35 cellular contexts compared by ENCODE assay signal in genomic region chr7:121169469-121169868, GRCh38.
"Had no signal": no experiment of that assay in that cellular context is flagged by ENCODE, and none has a peak within 500 bp of the region (broad histone marks: within the 10 kb centered on the region; RNA-seq: fewer than 3 reads in every experiment).

No MANE protein-coding gene starts in this region.

- H3K27me3 ChIP-seq: ascending aorta, cardiac muscle cell had no signal

- ATAC-seq: activated CD8-positive, alpha-beta T cell treated with anti-CD3 and anti-CD28 coated beads for 36 hours; activated naive CD8-positive, alpha-beta T cell treated with anti-CD3 and anti-CD28 coated beads, Interleukin-2, amount 50 U/mL, for 24 hours; activated T-cell treated with anti-CD3 and anti-CD28 coated beads, Interleukin-2, amount 50 U/mL, for 4 hours; activated T-cell treated with anti-CD3 and anti-CD28 coated beads, Interleukin-2, amount 50 U/mL, for 72 hours; activated T-helper 17 cell treated with anti-CD3 and anti-CD28 coated beads, Interleukin-2, amount 50 U/mL, for 72 hours had no signal

- H3K27ac ChIP-seq: ascending aorta, cardiac muscle cell, VCaP had no signal

- H3K27ac Mint-ChIP-seq: activated B cell treated with CpG ODN at 0.5 μM for 24 hours; activated CD4-positive, alpha-beta memory T cell treated with anti-CD3 and anti-CD28 coated beads for 36 hours; activated CD4-positive, alpha-beta T cell treated with anti-CD3 and anti-CD28 coated beads, Interleukin-2, amount 10 ng/mL, durations not matched to agents 24 days and 14 days; activated CD8-positive, alpha-beta T cell treated with anti-CD3 and anti-CD28 coated beads for 36 hours; activated naive CD4-positive, alpha-beta T cell treated with anti-CD3 and anti-CD28 coated beads, Interleukin-2, amount 10 ng/mL, durations not matched to agents 7 days and 5 days; activated naive CD4-positive, alpha-beta T cell treated with anti-CD3 and anti-CD28 coated beads, Interleukin-2, amount 50 U/mL, for 24 hours; activated naive CD8-positive, alpha-beta T cell; activated naive CD8-positive, alpha-beta T cell treated with anti-CD3 and anti-CD28 coated beads, Interleukin-2, amount 10 ng/mL, durations not matched to agents 7 days and 5 days; activated naive CD8-positive, alpha-beta T cell treated with anti-CD3 and anti-CD28 coated beads, Interleukin-2, amount 50 U/mL, for 24 hours; activated T-cell treated with anti-CD3 and anti-CD28 coated beads, Interleukin-2, amount 50 U/mL, for 72 hours; activated T-helper 1 cell treated with anti-CD3 and anti-CD28 coated beads, Interleukin-12 subunit alpha, Interleukin-12 subunit beta, Interleukin-2, Interleukin-4 antibody, amounts not matched to agents 30 ng/mL and 10 ng/mL and 1 ng/mL, durations not matched to agents 14 hours and 24 hours and 36 hours; activated T-helper 17 cell treated with anti-CD3 and anti-CD28 coated beads, Interleukin-2, amount 50 U/mL, for 72 hours; brain; T-helper 2 cell treated with Interferon-gamma antibody and Interleukin-4, amounts not matched to agents 5 μg/mL and 100 μg/mL, for 36 hours had no signal

- H3K9me3 ChIP-seq: ascending aorta had no signal

- H3K4me3 Mint-ChIP-seq: activated B cell treated with CpG ODN at 0.5 μM for 24 hours; activated CD4-positive, alpha-beta memory T cell treated with anti-CD3 and anti-CD28 coated beads for 36 hours; activated CD4-positive, alpha-beta T cell treated with anti-CD3 and anti-CD28 coated beads, Interleukin-2, amount 10 ng/mL, durations not matched to agents 24 days and 14 days; activated CD8-positive, alpha-beta T cell treated with anti-CD3 and anti-CD28 coated beads for 36 hours; activated naive CD4-positive, alpha-beta T cell treated with anti-CD3 and anti-CD28 coated beads, Interleukin-2, amount 10 ng/mL, durations not matched to agents 7 days and 5 days; activated naive CD4-positive, alpha-beta T cell treated with anti-CD3 and anti-CD28 coated beads, Interleukin-2, amount 50 U/mL, for 24 hours; activated naive CD8-positive, alpha-beta T cell; activated naive CD8-positive, alpha-beta T cell treated with anti-CD3 and anti-CD28 coated beads, Interleukin-2, amount 10 ng/mL, durations not matched to agents 7 days and 5 days; activated naive CD8-positive, alpha-beta T cell treated with anti-CD3 and anti-CD28 coated beads, Interleukin-2, amount 50 U/mL, for 24 hours; activated T-cell treated with anti-CD3 and anti-CD28 coated beads, Interleukin-2, amount 50 U/mL, for 4 hours; activated T-cell treated with anti-CD3 and anti-CD28 coated beads, Interleukin-2, amount 50 U/mL, for 72 hours; activated T-helper 1 cell treated with anti-CD3 and anti-CD28 coated beads, Interleukin-12 subunit alpha, Interleukin-12 subunit beta, Interleukin-2, Interleukin-4 antibody, amounts not matched to agents 30 ng/mL and 10 ng/mL and 1 ng/mL, durations not matched to agents 14 hours and 24 hours and 36 hours; activated T-helper 17 cell treated with anti-CD3 and anti-CD28 coated beads, Interleukin-2, amount 50 U/mL, for 72 hours; brain; central memory CD8-positive, alpha-beta T cell; T-helper 2 cell treated with Interferon-gamma antibody and Interleukin-4, amounts not matched to agents 5 μg/mL and 100 μg/mL, for 36 hours had no signal

- H3K36me3 ChIP-seq: ascending aorta, cardiac muscle cell had no signal

- H3K4me3 ChIP-seq: ascending aorta, cardiac muscle cell had no signal

- H3K4me1 ChIP-seq: ascending aorta had no signal

- DNase-seq: activated B cell treated with CpG ODN at 0.5 μM for 24 hours; activated CD4-positive, alpha-beta memory T cell treated with anti-CD3 and anti-CD28 coated beads for 36 hours; activated CD4-positive, alpha-beta T cell treated with anti-CD3 and anti-CD28 coated beads for 4 hours; activated CD4-positive, alpha-beta T cell treated with anti-CD3 and anti-CD28 coated beads, Interleukin-2, amount 10 ng/mL, durations not matched to agents 24 days and 14 days; activated CD4-positive, alpha-beta T cell treated with anti-CD3 and anti-CD28 coated beads, Interleukin-2, amount 50 U/mL, for 1 hour; activated CD4-positive, alpha-beta T cell treated with anti-CD3 and anti-CD28 coated beads, Interleukin-2, amount 50 U/mL, for 4 hours; activated CD4-positive, CD25-positive, alpha-beta regulatory T cell treated with anti-CD3 and anti-CD28 coated beads, Interleukin-2, amount 50 U/mL, for 72 hours; activated CD8-positive, alpha-beta memory T cell treated with anti-CD3 and anti-CD28 coated beads, Interleukin-2, amount 50 U/mL, for 4 hours; activated CD8-positive, alpha-beta T cell treated with anti-CD3 and anti-CD28 coated beads for 36 hours; activated effector memory CD4-positive, alpha-beta T cell treated with anti-CD3 and anti-CD28 coated beads, Interleukin-2, amount 50 U/mL, for 16 hours; activated gamma-delta T cell treated with Interleukin-2 at 50 U/mL for 16 hours; activated naive CD4-positive, alpha-beta T cell; activated naive CD4-positive, alpha-beta T cell treated with anti-CD3 and anti-CD28 coated beads, Interleukin-2, amount 10 ng/mL, durations not matched to agents 7 days and 5 days; activated naive CD8-positive, alpha-beta T cell treated with anti-CD3 and anti-CD28 coated beads, Interleukin-2, amount 10 ng/mL, durations not matched to agents 7 days and 5 days; activated naive CD8-positive, alpha-beta T cell treated with anti-CD3 and anti-CD28 coated beads, Interleukin-2, amount 50 U/mL, for 24 hours; activated T-cell treated with anti-CD3 and anti-CD28 coated beads for 4 hours; activated T-cell treated with anti-CD3 and anti-CD28 coated beads, Interleukin-2, amount 50 U/mL, for 1 hour; activated T-cell treated with anti-CD3 and anti-CD28 coated beads, Interleukin-2, amount 50 U/mL, for 4 hours; activated T-cell treated with anti-CD3 and anti-CD28 coated beads, Interleukin-2, amount 50 U/mL, for 72 hours; amygdala; anterior cingulate cortex; caudate nucleus; cerebellar nuclear complex; T-helper 2 cell; T-helper 9 cell had no signal

- H3K36me3 Mint-ChIP-seq: activated CD4-positive, alpha-beta memory T cell treated with anti-CD3 and anti-CD28 coated beads for 36 hours; activated naive CD4-positive, alpha-beta T cell treated with anti-CD3 and anti-CD28 coated beads, Interleukin-2, amount 10 ng/mL, durations not matched to agents 7 days and 5 days; activated naive CD4-positive, alpha-beta T cell treated with anti-CD3 and anti-CD28 coated beads, Interleukin-2, amount 50 U/mL, for 24 hours; activated naive CD8-positive, alpha-beta T cell; activated naive CD8-positive, alpha-beta T cell treated with anti-CD3 and anti-CD28 coated beads, Interleukin-2, amount 10 ng/mL, durations not matched to agents 7 days and 5 days; brain had no signal

- H3K4me1 Mint-ChIP-seq: activated CD4-positive, alpha-beta T cell treated with anti-CD3 and anti-CD28 coated beads, Interleukin-2, amount 10 ng/mL, durations not matched to agents 24 days and 14 days; activated naive CD4-positive, alpha-beta T cell treated with anti-CD3 and anti-CD28 coated beads, Interleukin-2, amount 10 ng/mL, durations not matched to agents 7 days and 5 days; activated naive CD4-positive, alpha-beta T cell treated with anti-CD3 and anti-CD28 coated beads, Interleukin-2, amount 50 U/mL, for 24 hours; activated naive CD8-positive, alpha-beta T cell treated with anti-CD3 and anti-CD28 coated beads, Interleukin-2, amount 10 ng/mL, durations not matched to agents 7 days and 5 days; activated naive CD8-positive, alpha-beta T cell treated with anti-CD3 and anti-CD28 coated beads, Interleukin-2, amount 50 U/mL, for 24 hours; activated T-helper 17 cell treated with anti-CD3 and anti-CD28 coated beads, Interleukin-2, amount 50 U/mL, for 72 hours; central memory CD8-positive, alpha-beta T cell had no signal

- H3K27me3 Mint-ChIP-seq: activated B cell treated with CpG ODN at 0.5 μM for 24 hours; activated naive CD4-positive, alpha-beta T cell treated with anti-CD3 and anti-CD28 coated beads, Interleukin-2, amount 10 ng/mL, durations not matched to agents 7 days and 5 days; brain had no signal
